1 cellular context compared by ENCODE assay signal in the genomic region with DNA sequence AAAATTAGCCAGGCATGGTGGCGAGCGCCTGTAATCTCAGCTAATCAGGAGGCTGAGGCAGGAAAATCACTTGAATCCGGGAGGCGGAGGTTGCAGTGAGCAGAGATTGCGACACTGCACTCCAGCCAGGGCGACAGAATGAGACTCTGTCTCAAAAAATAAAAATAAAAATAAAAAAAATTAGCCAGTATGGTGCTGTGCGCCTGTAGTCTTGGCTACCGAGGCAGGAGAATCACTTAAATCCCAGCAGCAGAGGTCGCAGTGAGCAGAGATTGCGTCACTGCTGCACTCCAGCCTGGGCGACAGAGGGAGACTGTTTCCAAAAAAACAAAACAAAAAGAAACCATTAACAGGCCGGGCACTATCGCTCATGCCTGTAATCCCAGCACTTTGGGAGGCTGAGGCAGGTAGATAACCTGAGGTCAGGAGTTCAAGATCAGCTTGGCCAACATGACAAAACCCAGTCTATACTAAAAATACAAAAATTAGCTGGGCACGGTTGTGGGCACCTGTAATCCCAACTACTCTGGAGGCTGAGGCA.
TF ChIP-seq lines count a peak whose summit lies in the region.

No MANE protein-coding gene starts in this region.

TF ChIP-seq in HCT116, 20 proteins besides CTCF, POLR2A, EP300 and RAD21:
- TF ChIP-seq CEBPB (IDR thresholded peaks at IDR 0.05; ENCODE audit: low read depth) = peak; percentile 94
- TF ChIP-seq, protein P1, sequence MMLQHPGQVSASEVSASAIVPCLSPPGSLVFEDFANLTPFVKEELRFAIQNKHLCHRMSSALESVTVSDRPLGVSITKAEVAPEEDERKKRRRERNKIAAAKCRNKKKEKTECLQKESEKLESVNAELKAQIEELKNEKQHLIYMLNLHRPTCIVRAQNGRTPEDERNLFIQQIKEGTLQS (IDR thresholded peaks at IDR 0.05) = peak; percentile 83
TF ChIP-seq in HCT116: peak in this region for 2; not testable (repeated sequence) for 18.
